In the genomic region with DNA sequence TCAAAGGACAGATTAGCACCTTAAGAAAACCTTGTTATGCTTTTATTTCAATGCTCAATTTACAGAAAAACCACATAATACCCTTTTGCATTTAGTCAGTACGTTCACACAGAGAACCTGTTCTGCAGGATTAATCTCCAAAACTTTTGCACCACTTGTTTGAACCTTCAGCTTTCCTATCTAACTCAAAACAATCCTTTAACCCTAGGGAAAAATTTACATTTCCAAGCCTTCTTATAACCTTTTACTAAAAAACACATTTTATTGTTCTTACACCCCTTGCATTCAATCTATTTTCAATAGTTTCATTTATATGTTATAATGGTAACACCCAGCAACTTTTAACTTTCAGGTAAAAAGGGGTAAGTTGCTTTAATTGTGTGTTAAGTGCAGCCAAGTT, we compare ENCODE assay signal across 20 cellular contexts.
DNase-seq lines count a peak whose midpoint lies in the region; ATAC-seq, FAIRE-seq and TF ChIP-seq lines count a peak whose summit lies in the region.
"Had no signal": no experiment of that assay in that cellular context is flagged by ENCODE, and none has a peak within 500 bp of the region (broad histone marks: within the 10 kb centered on the region; RNA-seq: fewer than 3 reads in every experiment).

No MANE protein-coding gene starts in this region.

- TF ChIP-seq CTCF in K562 (IDR thresholded peaks at IDR 0.05 in 2 of 3, conservative IDR thresholded peaks at IDR 0.05 in 1 of 3; ENCODE audit: insufficient read depth in 2 of 3, low read depth in 1 of 3, low read length in 3 of 3) (no peak), transverse colon (IDR thresholded peaks at IDR 0.05) (no peak)

- CTCF ChIA-PET in K562 (lab: Yijun Ruan, JAX; ENCODE audit: low intra/inter-chr PET ratio), result no interaction called here

- POLR2A ChIA-PET in K562 (lab: Yijun Ruan, JAX), result no interaction called here

- H3K9me1 ChIP-seq in K562 (ENCODE audit: control insufficient read depth, insufficient read depth, low read length), result no peaks in the 10 kb centered on the region

- H3K36me3 ChIP-seq in HAP-1 (replicated peaks) (no peaks in the 10 kb centered on the region), K562 (ENCODE audit: control insufficient read depth, insufficient read depth, low read length) (no peaks in the 10 kb centered on the region), transverse colon (no peaks in the 10 kb centered on the region)
- H3K36me3 ChIP-seq: BE2C, BLaER1 had no signal

- TF ChIP-seq EP300 in K562 (IDR thresholded peaks at IDR 0.05; ENCODE audit: low read length), result no peak
- no peak for TF ChIP-seq EP300 in transverse colon (IDR thresholded peaks at IDR 0.05; ENCODE audit: low read depth)

- H3K27me3 ChIP-seq in HAP-1 (ENCODE audit: low read depth) (no peaks in the 10 kb centered on the region), K562 (ENCODE audit: control insufficient read depth in 2 of 2, insufficient read depth in 2 of 2, low read length in 2 of 2) (no peaks in the 10 kb centered on the region), transverse colon (no peaks in the 10 kb centered on the region)
- H3K27me3 ChIP-seq: BE2C, BLaER1 had no signal

- no peak for FAIRE-seq in K562 (lab: Jason Lieb, UNC)
- FAIRE-seq: A204.1, G401.6, GM12891, GM19239 had no signal

- no peaks in the 10 kb centered on the region for H3K9me3 ChIP-seq in HAP-1
- H3K9me3 ChIP-seq in K562 (replicated peaks; ENCODE audit: control insufficient read depth, insufficient read depth, low read depth, low read length), result 0 out of 2 replicates have a peak, but pooled peaks cover 2% of the 10 kb centered on the region
- H3K9me3 ChIP-seq in transverse colon, result no peaks in the 10 kb centered on the region
- H3K9me3 ChIP-seq: BE2C, BLaER1 had no signal

- H3K4me1 ChIP-seq in HAP-1 (peaks cover 17% of the 10 kb centered on the region), K562 (replicated peaks in 1 of 2; ENCODE audit: control insufficient read depth in 2 of 2, insufficient read depth in 2 of 2, low read length in 2 of 2) (no peaks in the 10 kb centered on the region), transverse colon (no peaks in the 10 kb centered on the region)
- H3K4me1 ChIP-seq: BE2C, BLaER1 had no signal

- no peak overlapping the region for H3K27ac ChIP-seq in K562 (ENCODE audit: extremely low read depth, low read depth, low read length)
- H3K27ac ChIP-seq in transverse colon, result no peak overlapping the region
- H3K27ac ChIP-seq: BLaER1 had no signal

- WGBS in K562 (ENCODE audit: insufficient coverage, low coverage, missing lambda C conversion rate), result 60% methylated on average over 1 of the region's 1 CpG
- 43 to 57% methylated on average over 1 of the region's 1 CpG for WGBS in transverse colon (ENCODE audit: low coverage in 1 of 2), 2 donors

- H3K4me3 ChIP-seq in HAP-1 (no peak overlapping the region), K562 (no peak overlapping the region), transverse colon (no peak overlapping the region)
- H3K4me3 ChIP-seq: BLaER1 had no signal

- no TSS peak for BruUV-seq in K562 (replicated peaks; lab: Mats Ljungman, UMichigan)

- H2AFZ ChIP-seq in K562 (ENCODE audit: low read depth, low read length), result peak overlapping the region; percentile 33; the same call in 1 of the 2 replicates

- no peaks in the 10 kb centered on the region for H4K20me1 ChIP-seq in K562 (replicated peaks; ENCODE audit: control insufficient read depth, insufficient read depth, low read length)
- H4K20me1 ChIP-seq: BLaER1 had no signal

- no peaks in the 10 kb centered on the region for H3K79me2 ChIP-seq in K562 (ENCODE audit: control insufficient read depth, insufficient read depth, low read length)

- no peak overlapping the region for H3K4me2 ChIP-seq in K562 (ENCODE audit: insufficient read depth, low read length)
- H3K4me2 ChIP-seq: BLaER1 had no signal

- TF ChIP-seq RAD21 in K562 (CRISPR knock-in tag; conservative IDR thresholded peaks at IDR 0.05 in 1 of 2, IDR thresholded peaks at IDR 0.05 in 1 of 2), result no peak

- in situ Hi-C loops in HAP-1 (cut with MboI; ENCODE audit: low sequenced_read_pairs) (no loop called here), K562 (cut with MboI) (no loop called here), transverse colon (cut with MboI; ENCODE audit: low pct_ligation_motif_present in 1 of 4, low pct_unique_long_range_greater_than_20kb in 1 of 4, low sequenced_read_pairs in 3 of 4) (no loop called here)

- no peak for TF ChIP-seq POLR2A in K562 (conservative IDR thresholded peaks at IDR 0.05)
- TF ChIP-seq POLR2A in transverse colon (IDR thresholded peaks at IDR 0.05), result no peak

- ATAC-seq in K562 (no peak), GM21367 (IDR thresholded peaks at IDR 0.05; ENCODE audit: unreplicated experiment) (no peak)

- no peak overlapping the region for H3K9ac ChIP-seq in K562 (ENCODE audit: insufficient read depth in 1 of 2, low read depth in 2 of 2, low read length in 2 of 2)
- H3K9ac ChIP-seq: BLaER1 had no signal

- DNase-seq in HAP-1 (ENCODE audit: low spot score in 2 of 2) (peak; percentile 18 to 98), K562 (ENCODE audit: extremely low read depth in 1 of 4, low spot score in 3 of 4) (no peak), transverse colon (no peak)
- no peak for DNase-seq in activated CD4-positive, alpha-beta T cell treated with anti-CD3 and anti-CD28 coated beads, Interleukin-2, amount 50 U/mL, for 48 hours
- DNase-seq: 8988T; ACHN; BE2C; C1 segment of cervical spinal cord; CD4-positive, alpha-beta memory T cell; CD4-positive, CD25-positive, alpha-beta regulatory T cell; CD8-positive, alpha-beta memory T cell; COR-L47; DMS79 treated with DMSO at 0.1 percent for 48 hours; GF-D8 had no signal

- intact Hi-C loops in K562 (cut with micrococcal nuclease) (no loop called here), transverse colon (cut with DNase I; ENCODE audit: low total_unique reads) (no loop called here)

TF ChIP-seq in K562, 482 proteins besides CTCF, POLR2A, EP300 and RAD21:
- no peak for TF ChIP-seq TCFL5 (CRISPR knock-in tag; conservative IDR thresholded peaks at IDR 0.05)
- TF ChIP-seq, protein P1, sequence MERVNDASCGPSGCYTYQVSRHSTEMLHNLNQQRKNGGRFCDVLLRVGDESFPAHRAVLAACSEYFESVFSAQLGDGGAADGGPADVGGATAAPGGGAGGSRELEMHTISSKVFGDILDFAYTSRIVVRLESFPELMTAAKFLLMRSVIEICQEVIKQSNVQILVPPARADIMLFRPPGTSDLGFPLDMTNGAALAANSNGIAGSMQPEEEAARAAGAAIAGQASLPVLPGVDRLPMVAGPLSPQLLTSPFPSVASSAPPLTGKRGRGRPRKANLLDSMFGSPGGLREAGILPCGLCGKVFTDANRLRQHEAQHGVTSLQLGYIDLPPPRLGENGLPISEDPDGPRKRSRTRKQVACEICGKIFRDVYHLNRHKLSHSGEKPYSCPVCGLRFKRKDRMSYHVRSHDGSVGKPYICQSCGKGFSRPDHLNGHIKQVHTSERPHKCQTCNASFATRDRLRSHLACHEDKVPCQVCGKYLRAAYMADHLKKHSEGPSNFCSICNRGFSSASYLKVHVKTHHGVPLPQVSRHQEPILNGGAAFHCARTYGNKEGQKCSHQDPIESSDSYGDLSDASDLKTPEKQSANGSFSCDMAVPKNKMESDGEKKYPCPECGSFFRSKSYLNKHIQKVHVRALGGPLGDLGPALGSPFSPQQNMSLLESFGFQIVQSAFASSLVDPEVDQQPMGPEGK (CRISPR knock-in tag; IDR thresholded peaks at IDR 0.05; ENCODE audit: borderline replicate concordance), result no peak
- no peak for TF ChIP-seq LARP7 (IDR thresholded peaks at IDR 0.05)
- no peak for TF ChIP-seq THRAP3 (IDR thresholded peaks at IDR 0.05; ENCODE audit: borderline replicate concordance)
- no peak for TF ChIP-seq STAT5A (IDR thresholded peaks at IDR 0.05; ENCODE audit: borderline replicate concordance, low read length)
- no peak for TF ChIP-seq SMAD3 (CRISPR knock-in tag; conservative IDR thresholded peaks at IDR 0.05)
- TF ChIP-seq POLR2AphosphoS5 (IDR thresholded peaks at IDR 0.05; ENCODE audit: control insufficient read depth, insufficient read depth, low read depth, low read length), result no peak
- TF ChIP-seq MAFF (IDR thresholded peaks at IDR 0.05; ENCODE audit: low read length), result no peak
- no peak for TF ChIP-seq MCM3 (IDR thresholded peaks at IDR 0.05)
TF ChIP-seq in K562: peak in this region for 0.

Comparison
In these comparisons a context has a peak if more than half of its experiments do, and no peak if none do; other contexts are left out.
1. DNase-seq: peak in HAP-1 (2 of 2); none in K562 (0 of 4), activated CD4-positive, alpha-beta T cell treated with anti-CD3 and anti-CD28 coated beads, Interleukin-2, amount 50 U/mL, for 48 hours (0 of 2) and transverse colon (single experiment).